Comparison of ENCODE assay signal across 10 cellular contexts in genomic region chr3:35640186-35640584, GRCh38. TPM values are rescaled to one million over a fixed set of nuclear protein-coding genes. Genes with fewer than 3 reads are reported as not detected.
A peak's percentile ranks its signal among the peaks of the same experiment; 100 is the strongest.
DNase-seq lines count a peak whose midpoint lies in the region; ATAC-seq, FAIRE-seq and TF ChIP-seq lines count a peak whose summit lies in the region.
"Had no signal": no experiment of that assay in that cellular context is flagged by ENCODE, and none has a peak within 500 bp of the region (broad histone marks: within the 10 kb centered on the region; RNA-seq: fewer than 3 reads in every experiment).

No MANE protein-coding gene starts in this region.

- H3K9ac ChIP-seq in mesenchymal stem cell (ENCODE audit: low read length): no peak overlapping the region

- no peaks in the 10 kb centered on the region for H3K36me3 ChIP-seq in mesenchymal stem cell (ENCODE audit: control insufficient read depth in 1 of 2, insufficient read depth in 2 of 2, low read depth in 1 of 2, low read length in 2 of 2)

- no peak overlapping the region for H4K91ac ChIP-seq in mesenchymal stem cell (ENCODE audit: low read length)

- no peak overlapping the region for H3K14ac ChIP-seq in mesenchymal stem cell (ENCODE audit: low read length in 2 of 2)

- peaks cover 0 to 46% of the 10 kb centered on the region in 2 experiments for H3K27me3 ChIP-seq in mesenchymal stem cell (ENCODE audit: control insufficient read depth in 1 of 2, insufficient read depth in 1 of 2, low read length in 2 of 2)

- H3K27ac ChIP-seq in caudate nucleus (ENCODE audit: low read depth, low read length) (peak overlapping the region; percentile 93), mesenchymal stem cell (ENCODE audit: low read length, poor library complexity, severe bottlenecking) (no peak overlapping the region), substantia nigra (ENCODE audit: low read depth, low read length, poor library complexity, severe bottlenecking) (peak overlapping the region; percentile 86)

- ATAC-seq in activated CD8-positive, alpha-beta T cell treated with anti-CD3 and anti-CD28 coated beads for 36 hours: no peak
- no peak for ATAC-seq in activated CD8-positive, alpha-beta T cell treated with anti-CD3 and anti-CD28 coated beads, Interleukin-2, amount 10 ng/mL, durations not matched to agents 7 days and 5 days

- H2BK15ac ChIP-seq in mesenchymal stem cell (ENCODE audit: low read depth, poor library complexity, severe bottlenecking): no peak overlapping the region

- no peak overlapping the region for H2AK5ac ChIP-seq in mesenchymal stem cell (ENCODE audit: low read length, severe bottlenecking)

- no peak overlapping the region for H2BK12ac ChIP-seq in mesenchymal stem cell (ENCODE audit: low read length in 2 of 2)

- H3K9me3 ChIP-seq in mesenchymal stem cell (ENCODE audit: control insufficient read depth, low read length): no peaks in the 10 kb centered on the region

- H3K4me1 ChIP-seq in mesenchymal stem cell (ENCODE audit: control insufficient read depth, insufficient read depth, low read depth, low read length): peaks cover 11% of the 10 kb centered on the region

- H3K4me2 ChIP-seq in mesenchymal stem cell (ENCODE audit: low read length, poor library complexity, severe bottlenecking): peak overlapping the region; percentile 76

- H3K27ac Mint-ChIP-seq in activated CD8-positive, alpha-beta T cell treated with anti-CD3 and anti-CD28 coated beads for 36 hours: no peak overlapping the region
- H3K27ac Mint-ChIP-seq in activated CD8-positive, alpha-beta T cell treated with anti-CD3 and anti-CD28 coated beads, Interleukin-2, amount 10 ng/mL, durations not matched to agents 7 days and 5 days: no peak overlapping the region
- H3K27ac Mint-ChIP-seq: activated T-helper 2 cell treated with anti-CD3 and anti-CD28 coated beads, Interferon-gamma antibody, Interleukin-2, Interleukin-4, amounts not matched to agents 10 μg/mL and 5 μg/mL and 100 μg/mL, durations not matched to agents 14 hours and 24 hours and 36 hours had no signal

- no peak for DNase-seq in activated CD8-positive, alpha-beta T cell treated with anti-CD3 and anti-CD28 coated beads for 36 hours
- DNase-seq in activated CD8-positive, alpha-beta T cell treated with anti-CD3 and anti-CD28 coated beads, Interleukin-2, amount 10 ng/mL, durations not matched to agents 7 days and 5 days: no peak
- DNase-seq in caudate nucleus (lab: John Stamatoyannopoulos, UW) (no peak), mesenchymal stem cell (no peak), substantia nigra (lab: John Stamatoyannopoulos, UW) (no peak), HTR-8/SVneo (ENCODE audit: insufficient read length, low spot score) (no peak), NCI-H226 (no peak)
- no peak for DNase-seq in activated CD8-positive, alpha-beta memory T cell treated with anti-CD3 and anti-CD28 coated beads for 24 hours

- H4K8ac ChIP-seq in mesenchymal stem cell (ENCODE audit: low read length): no peak overlapping the region

- FAIRE-seq in HTR-8/SVneo (lab: Jason Lieb, UNC): no peak

- no peak overlapping the region for H3K4ac ChIP-seq in mesenchymal stem cell (ENCODE audit: low read depth in 1 of 2, low read length in 2 of 2)

- H2BK120ac ChIP-seq in mesenchymal stem cell (ENCODE audit: low read depth, low read length): no peak overlapping the region

- H3K79me1 ChIP-seq in mesenchymal stem cell (replicated peaks; ENCODE audit: low read length, poor library complexity, severe bottlenecking): no peaks in the 10 kb centered on the region

- intact Hi-C loops in activated CD8-positive, alpha-beta T cell treated with anti-CD3 and anti-CD28 coated beads for 36 hours (cut with micrococcal nuclease): no loop called here

- H3K9me3 Mint-ChIP-seq in activated CD8-positive, alpha-beta T cell treated with anti-CD3 and anti-CD28 coated beads for 36 hours: no peaks in the 10 kb centered on the region
- peaks cover 2% of the 10 kb centered on the region for H3K9me3 Mint-ChIP-seq in activated CD8-positive, alpha-beta T cell treated with anti-CD3 and anti-CD28 coated beads, Interleukin-2, amount 10 ng/mL, durations not matched to agents 7 days and 5 days (ENCODE audit: insufficient read depth)
- H3K9me3 Mint-ChIP-seq: activated T-helper 2 cell treated with anti-CD3 and anti-CD28 coated beads, Interferon-gamma antibody, Interleukin-2, Interleukin-4, amounts not matched to agents 10 μg/mL and 5 μg/mL and 100 μg/mL, durations not matched to agents 14 hours and 24 hours and 36 hours had no signal

- peak overlapping the region; percentile 72 to 73 for H3K4me3 ChIP-seq in mesenchymal stem cell (ENCODE audit: insufficient read depth in 1 of 2, low read depth in 1 of 2, low read length in 2 of 2)

- H3K4me3 Mint-ChIP-seq in activated CD8-positive, alpha-beta T cell treated with anti-CD3 and anti-CD28 coated beads for 36 hours: peak overlapping the region; percentile 73
- no peak overlapping the region for H3K4me3 Mint-ChIP-seq in activated CD8-positive, alpha-beta T cell treated with anti-CD3 and anti-CD28 coated beads, Interleukin-2, amount 10 ng/mL, durations not matched to agents 7 days and 5 days

- H2AFZ ChIP-seq in mesenchymal stem cell (ENCODE audit: low read depth, low read length): no peak overlapping the region

- H3K36me3 Mint-ChIP-seq in activated CD8-positive, alpha-beta T cell treated with anti-CD3 and anti-CD28 coated beads for 36 hours (ENCODE audit: low read depth): peaks cover 4% of the 10 kb centered on the region
- H3K36me3 Mint-ChIP-seq in activated CD8-positive, alpha-beta T cell treated with anti-CD3 and anti-CD28 coated beads, Interleukin-2, amount 10 ng/mL, durations not matched to agents 7 days and 5 days (ENCODE audit: low read depth): no peaks in the 10 kb centered on the region

- H3K27me3 Mint-ChIP-seq in activated CD8-positive, alpha-beta T cell treated with anti-CD3 and anti-CD28 coated beads for 36 hours: peaks cover 33% of the 10 kb centered on the region
- H3K27me3 Mint-ChIP-seq in activated CD8-positive, alpha-beta T cell treated with anti-CD3 and anti-CD28 coated beads, Interleukin-2, amount 10 ng/mL, durations not matched to agents 7 days and 5 days (ENCODE audit: low read depth): peaks cover 35% of the 10 kb centered on the region

- no peak overlapping the region for H3K18ac ChIP-seq in mesenchymal stem cell (ENCODE audit: low read depth in 1 of 2, low read length in 2 of 2)

- peaks cover 11% of the 10 kb centered on the region for H3K4me1 Mint-ChIP-seq in activated CD8-positive, alpha-beta T cell treated with anti-CD3 and anti-CD28 coated beads for 36 hours (ENCODE audit: low read depth)
- peaks cover 4% of the 10 kb centered on the region for H3K4me1 Mint-ChIP-seq in activated CD8-positive, alpha-beta T cell treated with anti-CD3 and anti-CD28 coated beads, Interleukin-2, amount 10 ng/mL, durations not matched to agents 7 days and 5 days (ENCODE audit: low read depth)

- H3K23ac ChIP-seq in mesenchymal stem cell (ENCODE audit: low read length in 2 of 2): no peak overlapping the region

- POLR2A ChIA-PET in activated CD8-positive, alpha-beta T cell treated with anti-CD3 and anti-CD28 coated beads for 36 hours (lab: Charles Lee): no interaction called here
- POLR2A ChIA-PET in activated CD8-positive, alpha-beta T cell treated with anti-CD3 and anti-CD28 coated beads, Interleukin-2, amount 10 ng/mL, durations not matched to agents 7 days and 5 days (lab: Charles Lee): no interaction called here

- no peak for TF ChIP-seq CTCF in activated CD8-positive, alpha-beta T cell treated with anti-CD3 and anti-CD28 coated beads for 36 hours (IDR thresholded peaks at IDR 0.05)

- H2BK5ac ChIP-seq in mesenchymal stem cell (ENCODE audit: low read depth, low read length, poor library complexity, severe bottlenecking): no peak overlapping the region

- 55% methylated on average over 8 of the region's 8 CpGs for WGBS in mesenchymal stem cell

- CTCF ChIA-PET in activated CD8-positive, alpha-beta T cell treated with anti-CD3 and anti-CD28 coated beads for 36 hours (lab: Charles Lee): no interaction called here
- CTCF ChIA-PET in activated CD8-positive, alpha-beta T cell treated with anti-CD3 and anti-CD28 coated beads, Interleukin-2, amount 10 ng/mL, durations not matched to agents 7 days and 5 days (lab: Charles Lee): no interaction called here

RNA-seq across cellular contexts. Expression of gene ARPP21, which starts 0.9 kb away (rescaled TPM):
- not detected for total RNA-seq in activated CD8-positive, alpha-beta T cell treated with anti-CD3 and anti-CD28 coated beads for 36 hours
- not detected for total RNA-seq in activated CD8-positive, alpha-beta T cell treated with anti-CD3 and anti-CD28 coated beads, Interleukin-2, amount 10 ng/mL, durations not matched to agents 7 days and 5 days
- polyA plus RNA-seq in mesenchymal stem cell (2013, experiment 1 of 2): not detected
- not detected for polyA plus RNA-seq in mesenchymal stem cell (2013, experiment 2 of 2)
- total RNA-seq: dermis microvascular lymphatic vessel endothelial cell had no signal
